In the genomic region with DNA sequence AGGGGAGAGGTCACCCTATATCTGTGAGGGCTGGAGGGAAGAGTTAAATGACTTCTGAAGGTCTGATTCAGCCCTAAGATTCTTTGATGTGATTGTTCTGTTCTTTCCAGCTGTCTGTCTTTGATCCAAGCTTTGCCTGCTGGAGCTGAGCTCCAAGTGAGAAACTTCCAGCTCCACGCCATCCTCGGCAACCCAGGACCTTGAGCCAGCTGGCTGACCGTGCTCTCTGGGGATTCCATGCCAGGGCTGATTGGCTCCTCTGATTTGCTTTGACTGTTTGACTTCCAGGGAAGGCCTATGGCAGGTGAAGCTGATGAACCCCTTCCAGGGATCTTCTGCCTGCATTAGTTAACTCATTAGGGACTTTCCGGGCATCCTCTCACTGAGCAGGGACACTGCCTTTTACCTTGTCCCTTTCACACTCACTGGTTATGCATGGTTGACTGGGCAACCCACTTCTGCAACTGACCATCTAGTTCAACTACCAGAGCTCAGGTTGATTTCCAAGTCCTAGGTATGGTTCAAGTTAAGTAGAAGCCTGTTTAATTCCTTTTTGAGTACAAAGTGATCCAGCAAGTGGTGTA, we compare ENCODE assay signal across 23 cellular contexts.
DNase-seq lines count a peak whose midpoint lies in the region; ATAC-seq and TF ChIP-seq lines count a peak whose summit lies in the region.
"Had no signal": no experiment of that assay in that cellular context is flagged by ENCODE, and none has a peak within 500 bp of the region (broad histone marks: within the 10 kb centered on the region; RNA-seq: fewer than 3 reads in every experiment).

No MANE protein-coding gene starts in this region.

- H3K27ac ChIP-seq in coronary artery (peak overlapping the region; percentile 64 to 84), suprapubic skin (peak overlapping the region; percentile 38)
- H3K27ac ChIP-seq: hepatocyte had no signal

- H3K4me3 ChIP-seq in coronary artery (peak overlapping the region; percentile 17), suprapubic skin (no peak overlapping the region)
- H3K4me3 ChIP-seq: hepatocyte, lung had no signal

- no peak for TF ChIP-seq CTCF in coronary artery (IDR thresholded peaks at IDR 0.05)
- TF ChIP-seq CTCF in suprapubic skin (IDR thresholded peaks at IDR 0.05), result no peak

- WGBS in suprapubic skin, result 36% methylated on average over 4 of the region's 4 CpGs

- H3K9me3 ChIP-seq in suprapubic skin, result no peaks in the 10 kb centered on the region

- no peaks in the 10 kb centered on the region for H3K36me3 ChIP-seq in suprapubic skin

- H3K27me3 ChIP-seq in suprapubic skin, result no peaks in the 10 kb centered on the region
- H3K27me3 ChIP-seq: hepatocyte had no signal

- no peak for ATAC-seq in GM21529 (IDR thresholded peaks at IDR 0.05; ENCODE audit: unreplicated experiment)
- ATAC-seq: stimulated activated naive CD8-positive, alpha-beta T cell treated with anti-CD3 and anti-CD28 coated beads, Interleukin-15, Interleukin-2, amounts not matched to agents 100 U/mL and 50 U/mL, for 24 hours; WTC11 had no signal

- TF ChIP-seq EP300 in suprapubic skin (IDR thresholded peaks at IDR 0.05), result no peak

- peaks cover 11% of the 10 kb centered on the region for H3K4me1 ChIP-seq in suprapubic skin

- DNase-seq in DMS53 (lab: John Stamatoyannopoulos, UW) (peak; percentile 17), DMS53 treated with DMSO at 0.1 percent for 48 hours (lab: John Stamatoyannopoulos, UW; ENCODE audit: unreplicated experiment) (no peak), coronary artery (ENCODE audit: low spot score) (no peak), kidney tubule cell (ENCODE audit: low spot score) (peak; percentile 77), suprapubic skin (ENCODE audit: low spot score in 2 of 2) (no peak), D341Med (ENCODE audit: low spot score) (no peak)
- DNase-seq in activated CD8-positive, alpha-beta memory T cell treated with anti-CD3 and anti-CD28 coated beads, Interleukin-2, amount 50 U/mL, for 48 hours, result no peak
- DNase-seq: activated CD4-positive, alpha-beta memory T cell treated with anti-CD3 and anti-CD28 coated beads for 36 hours; activated gamma-delta T cell treated with Interleukin-2 at 50 U/mL for 16 hours; activated T-cell treated with anti-CD3 and anti-CD28 coated beads, Interleukin-2, amount 50 U/mL, for 1 hour; COR-L47; dermis blood vessel endothelial cell; EL; H9; NCI-H526 treated with DMSO at 0.1 percent for 48 hours; stimulated activated CD4-positive, alpha-beta T cell treated with anti-CD3 and anti-CD28 coated beads, Interleukin-12 subunit alpha, Interleukin-12 subunit beta, amount 100 ng/mL, for 4 hours; stimulated activated CD4-positive, alpha-beta T cell treated with anti-CD3 and anti-CD28 coated beads, Interleukin-4, amount 100 ng/mL, for 4 hours; stimulated activated naive CD8-positive, alpha-beta T cell treated with anti-CD3 and anti-CD28 coated beads, Interleukin-15, Interleukin-2, amounts not matched to agents 100 U/mL and 50 U/mL, for 24 hours; T1000 had no signal

- TF ChIP-seq POLR2A in suprapubic skin (IDR thresholded peaks at IDR 0.05), result no peak

Comparison
In these comparisons a context has a peak if more than half of its experiments do, and no peak if none do; other contexts are left out.
1. DNase-seq: peak in DMS53 (single experiment) and kidney tubule cell (single experiment); none in DMS53 treated with DMSO at 0.1 percent for 48 hours (single experiment), coronary artery (single experiment), suprapubic skin (0 of 2), activated CD8-positive, alpha-beta memory T cell treated with anti-CD3 and anti-CD28 coated beads, Interleukin-2, amount 50 U/mL, for 48 hours (single experiment) and D341Med (single experiment).